ENCODE assay signal across 8 cellular contexts in genomic region chr19:54189020-54189667, GRCh38. TPM values are rescaled to one million over a fixed set of nuclear protein-coding genes. Genes with fewer than 3 reads are reported as not detected.
DNase-seq lines count a peak whose midpoint lies in the region; ATAC-seq and TF ChIP-seq lines count a peak whose summit lies in the region.

TSS of gene MBOAT7 (minus strand) at chr19:54189580. CDS start at chr19:54188508, 1,072 bp downstream.

- no peaks in the 10 kb centered on the region for H3K27me3 Mint-ChIP-seq in endodermal cell (ENCODE audit: insufficient read depth)
- H3K27me3 Mint-ChIP-seq in naive thymus-derived CD8-positive, alpha-beta T cell: no peaks in the 10 kb centered on the region

- CTCF ChIA-PET in A673 (lab: Charles Lee): interaction anchor here (0.6 kb wide), 1 partner anchor 891 kb away, joined by 6 read pairs; no protein-coding TSS in a partner anchor

- no peaks in the 10 kb centered on the region for H3K9me3 ChIP-seq in A673 (ENCODE audit: low read depth, low read length, poor library complexity, severe bottlenecking)
- H3K9me3 ChIP-seq in RWPE2 (ENCODE audit: severe bottlenecking): no peaks in the 10 kb centered on the region
- no peaks in the 10 kb centered on the region for H3K9me3 ChIP-seq in endodermal cell (ENCODE audit: control insufficient read depth, low read length)

- peaks cover 14% of the 10 kb centered on the region for H3K4me1 Mint-ChIP-seq in endodermal cell
- H3K4me1 Mint-ChIP-seq in naive thymus-derived CD8-positive, alpha-beta T cell: peaks cover 22 to 53% (median 42%) of the 10 kb centered on the region in 4 donors

- H3K27ac ChIP-seq in A673 (ENCODE audit: low read depth, low read length, poor library complexity, severe bottlenecking) (peak within 1 kb of the TSS; percentile 98), RWPE2 (ENCODE audit: poor library complexity, severe bottlenecking) (peak within 1 kb of the TSS; percentile 76), endodermal cell (ENCODE audit: low read depth, low read length) (peak within 1 kb of the TSS; percentile 98)

- DNase-seq in A673 (ENCODE audit: low spot score) (no peak), RWPE2 (ENCODE audit: low spot score) (no peak), endodermal cell (no peak), superior temporal gyrus (ENCODE audit: extremely low spot score) (no peak), AG20443 (ENCODE audit: low spot score) (no peak)
- DNase-seq in naive thymus-derived CD8-positive, alpha-beta T cell: peak in 1 of 10 donors; percentile 71

- 0% methylated on average over 27 to 64 of the region's 64 CpGs for WGBS in endodermal cell (ENCODE audit: insufficient coverage in 1 of 2, insufficient read length in 1 of 2), 2 experiments

- H3K36me3 Mint-ChIP-seq in endodermal cell (ENCODE audit: low read depth): peaks cover 46% of the 10 kb centered on the region
- peaks cover 0 to 24% (median 4%) of the 10 kb centered on the region in 3 donors for H3K36me3 Mint-ChIP-seq in naive thymus-derived CD8-positive, alpha-beta T cell

- H3K27me3 ChIP-seq in A673 (replicated peaks; ENCODE audit: insufficient read depth, low read depth, low read length, poor library complexity) (no peaks in the 10 kb centered on the region), RWPE2 (ENCODE audit: insufficient read depth, poor library complexity, severe bottlenecking) (no peaks in the 10 kb centered on the region), endodermal cell (ENCODE audit: control insufficient read depth, insufficient read depth, low read length, poor library complexity, severe bottlenecking) (no peaks in the 10 kb centered on the region)

- BruUV-seq in A673 (replicated peaks; lab: Mats Ljungman, UMichigan): no TSS peak

- H3K4me3 Mint-ChIP-seq in endodermal cell: peak within 1 kb of the TSS; percentile 76
- H3K4me3 Mint-ChIP-seq in naive thymus-derived CD8-positive, alpha-beta T cell: peak within 1 kb of the TSS; percentile 86 to 100 (median 95)

- ATAC-seq in GM18517 (IDR thresholded peaks at IDR 0.05; ENCODE audit: unreplicated experiment) (peak; percentile 15), HG02938 (IDR thresholded peaks at IDR 0.05; ENCODE audit: unreplicated experiment) (peak; percentile 10), RWPE2 (ENCODE audit: low read depth) (peak; percentile 37)
- ATAC-seq in naive thymus-derived CD8-positive, alpha-beta T cell: peak; percentile 0 to 5

- peak within 1 kb of the TSS; percentile 88 for H3K9ac ChIP-seq in endodermal cell (ENCODE audit: extremely low read depth, low read length, poor library complexity, severe bottlenecking)

- POLR2A ChIA-PET in A673 (lab: Charles Lee; ENCODE audit: low non-redundant PET): interaction anchor here (0.5 to 0.9 kb wide), 5 partner anchors 11 to 299 kb away, joined by 4 to 6 read pairs (median 6); partner anchors contain the start of gene RPS9
- POLR2A ChIA-PET in naive thymus-derived CD8-positive, alpha-beta T cell (lab: Charles Lee): interaction anchor here (0.9 to 7.0 kb wide), 17 partner anchors 10 to 1070 kb away, joined by 3 to 158 read pairs (median 8); partner anchors contain the start of genes CNOT3, LENG1, LENG8 and LENG9

- peaks cover 12% of the 10 kb centered on the region for H3K36me3 ChIP-seq in A673 (ENCODE audit: insufficient read depth, low read length, poor library complexity, severe bottlenecking)
- peaks cover 23% of the 10 kb centered on the region for H3K36me3 ChIP-seq in RWPE2 (ENCODE audit: low read depth)
- peaks cover 34% of the 10 kb centered on the region for H3K36me3 ChIP-seq in endodermal cell (ENCODE audit: control insufficient read depth, insufficient read depth, low read length)

- H3K4me1 ChIP-seq in A673 (ENCODE audit: insufficient read depth, low read length, poor library complexity, severe bottlenecking) (peaks cover 17% of the 10 kb centered on the region), RWPE2 (ENCODE audit: insufficient read depth, poor library complexity, severe bottlenecking) (no peaks in the 10 kb centered on the region), endodermal cell (ENCODE audit: control insufficient read depth, insufficient read depth, low read length) (no peaks in the 10 kb centered on the region)

- peak within 1 kb of the TSS; percentile 100 for H3K27ac Mint-ChIP-seq in endodermal cell
- H3K27ac Mint-ChIP-seq in naive thymus-derived CD8-positive, alpha-beta T cell: peak within 1 kb of the TSS; percentile 98 to 100 (median 99)

- no peaks in the 10 kb centered on the region for H3K9me3 Mint-ChIP-seq in endodermal cell
- no peaks in the 10 kb centered on the region for H3K9me3 Mint-ChIP-seq in naive thymus-derived CD8-positive, alpha-beta T cell

- 0 out of 2 replicates have a peak, but pooled peaks have one; percentile 21 for TF ChIP-seq CTCF in A673 (conservative IDR thresholded peaks at IDR 0.05; ENCODE audit: low read depth, low read length)
- TF ChIP-seq CTCF in RWPE2 (IDR thresholded peaks at IDR 0.05; ENCODE audit: poor library complexity, severe bottlenecking): peak; percentile 48
- TF ChIP-seq CTCF in endodermal cell (conservative IDR thresholded peaks at IDR 0.05): peak; percentile 61

- intact Hi-C loops in A673 (cut with micrococcal nuclease; ENCODE audit: unreplicated experiment): loop anchor here (2.0 kb wide), 1 partner anchor 28 kb away; no protein-coding TSS in a partner anchor

- H3K4me3 ChIP-seq in A673 (ENCODE audit: low read depth, low read length, poor library complexity, severe bottlenecking): peak within 1 kb of the TSS; percentile 91
- H3K4me3 ChIP-seq in RWPE2 (ENCODE audit: severe bottlenecking): peak within 1 kb of the TSS; percentile 71
- peak within 1 kb of the TSS; percentile 96 for H3K4me3 ChIP-seq in endodermal cell (ENCODE audit: low read length)

RNA-seq across cellular contexts. Expression of gene MBOAT7, which starts in this region (rescaled TPM):
- 107 and 109 TPM in 2 replicates for total RNA-seq in A673 (2021)
- total RNA-seq in endodermal cell: 100 to 1,000 TPM; 126 to 131 TPM
- 99.2 TPM for polyA plus RNA-seq in endodermal cell (2013, experiment 1 of 2)
- 87.1 TPM for polyA plus RNA-seq in endodermal cell (2013, experiment 2 of 2)
- total RNA-seq in naive thymus-derived CD8-positive, alpha-beta T cell: 10 to 100 TPM; 35.9 to 36.1 TPM
- 10 to 100 TPM; 11.9 to 17.9 (median 14.8) TPM for polyA plus RNA-seq in naive thymus-derived CD8-positive, alpha-beta T cell
